Comparison of ENCODE assay signal across 15 cellular contexts in genomic region chr17:76427457-76428231, GRCh38. TPM values are rescaled to one million over a fixed set of nuclear protein-coding genes. Genes with fewer than 3 reads are reported as not detected.
A peak's percentile ranks its signal among the peaks of the same experiment; 100 is the strongest.
DNase-seq lines count a peak whose midpoint lies in the region; ATAC-seq, FAIRE-seq and TF ChIP-seq lines count a peak whose summit lies in the region.
"Had no signal": no experiment of that assay in that cellular context is flagged by ENCODE, and none has a peak within 500 bp of the region (broad histone marks: within the 10 kb centered on the region; RNA-seq: fewer than 3 reads in every experiment).

No MANE protein-coding gene starts in this region.

- TF ChIP-seq EP300 in HepG2 (IDR thresholded peaks at IDR 0.05; ENCODE audit: low read depth in 2 of 2, low read length in 2 of 2), result no peak
- no peak for TF ChIP-seq EP300 in HepG2 (CRISPR knock-in tag; IDR thresholded peaks at IDR 0.05; ENCODE audit: borderline replicate concordance)

- WGBS in HepG2 (ENCODE audit: low lambda C conversion rate), result 86% methylated on average over 9 of the region's 9 CpGs

- CTCF ChIA-PET in HepG2 (lab: Yijun Ruan, JAX; ENCODE audit: low intra/inter-chr PET ratio, low total read pairs), result no interaction called here

- no peak for ATAC-seq in Right ventricle myocardium superior (ENCODE audit: poor library complexity)
- no peak for ATAC-seq in Right ventricle myocardium inferior
- no peak for ATAC-seq in HepG2

- no peak overlapping the region for H3K4me2 ChIP-seq in HepG2 (ENCODE audit: low read depth, low read length)

- BruUV-seq in HepG2 (replicated peaks; lab: Mats Ljungman, UMichigan), result TSS peak; percentile 16

- H3K9me3 ChIP-seq in HepG2 (ENCODE audit: low read length), result no peaks in the 10 kb centered on the region

- H3K27me3 ChIP-seq in HepG2 (ENCODE audit: control insufficient read depth in 1 of 2, insufficient read depth in 2 of 2, low read length in 2 of 2), result no peaks in the 10 kb centered on the region

- no peak overlapping the region for H3K4me3 ChIP-seq in cardiac fibroblast (replicated peaks in 1 of 2; ENCODE audit: low read depth in 2 of 2, low read length in 2 of 2)
- no peak overlapping the region for H3K4me3 ChIP-seq in HepG2 (replicated peaks in 1 of 3; ENCODE audit: insufficient read depth in 1 of 3, low read depth in 2 of 3, low read length in 3 of 3)

- H3K9ac ChIP-seq in HepG2 (ENCODE audit: insufficient read depth, low read depth, low read length), result no peak overlapping the region

- TF ChIP-seq POLR2A in HepG2 (IDR thresholded peaks at IDR 0.05; ENCODE audit: insufficient read depth in 1 of 2, low read depth in 2 of 2, low read length in 2 of 2), result no peak

- peaks cover 3 to 10% of the 10 kb centered on the region in 2 experiments; a peak in 3 of 5 replicates for H3K36me3 ChIP-seq in HepG2 (replicated peaks in 1 of 2; ENCODE audit: control insufficient read depth in 1 of 2, insufficient read depth in 2 of 2, low read length in 2 of 2)

- no peak for TF ChIP-seq RAD21 in HepG2 (CRISPR knock-in tag; IDR thresholded peaks at IDR 0.05)

- no peak overlapping the region for H3K27ac ChIP-seq in HepG2 (ENCODE audit: extremely low read length, insufficient read depth, low read length)

- intact Hi-C loops in Right ventricle myocardium superior (cut with DNase I) (no loop called here), Right ventricle myocardium inferior (cut with DNase I) (no loop called here), HepG2 (cut with micrococcal nuclease; ENCODE audit: unreplicated experiment) (loop anchor here (2.0 kb wide), 1 partner anchor 25 kb away; the partner anchor contains the start of gene UBE2O)

- no peak overlapping the region for H2AFZ ChIP-seq in HepG2 (ENCODE audit: low read length)

- peaks cover 23% of the 10 kb centered on the region for H4K20me1 ChIP-seq in HepG2 (ENCODE audit: insufficient read depth, low read length)

- H3K4me1 ChIP-seq in HepG2 (ENCODE audit: insufficient read depth, low read length), result peaks cover 12% of the 10 kb centered on the region; the same call in 1 of the 2 replicates

- no peak for TF ChIP-seq CTCF in cardiac fibroblast (IDR thresholded peaks at IDR 0.05; ENCODE audit: low read depth, low read length)
- TF ChIP-seq CTCF in HepG2 (CRISPR knock-in tag; IDR thresholded peaks at IDR 0.05), result no peak

- in situ Hi-C loops in HepG2 (cut with HindIII; ENCODE audit: extremely low pct_ligation_motif_present, low pct_unique_long_range_greater_than_20kb), result no loop called here

- DNase-seq in Right ventricle myocardium superior (peak; percentile 56), Right ventricle myocardium inferior (ENCODE audit: missing footprints) (no peak), cardiac fibroblast (ENCODE audit: low read depth in 2 of 2) (peak; percentile 62 to 79), HepG2 (ENCODE audit: low spot score) (no peak), NCI-H446 (lab: John Stamatoyannopoulos, UW) (no peak), frontal cortex (ENCODE audit: low spot score in 2 of 2) (no peak), inferior parietal cortex (ENCODE audit: extremely low spot score) (no peak)
- DNase-seq in stimulated activated CD4-positive, alpha-beta T cell treated with anti-CD3 and anti-CD28 coated beads, Interleukin-4, amount 100 ng/mL, for 4 hours, result no peak
- DNase-seq: cerebellar nuclear complex; H9; NCI-H1105 treated with DMSO at 0.1 percent for 48 hours; OCI-M1; stimulated activated CD4-positive, alpha-beta T cell treated with anti-CD3 and anti-CD28 coated beads, Interleukin-15, amount 100 ng/mL, for 24 hours had no signal

- POLR2A ChIA-PET in HepG2 (lab: Yijun Ruan, JAX), result interaction anchor here (0.6 to 1.2 kb wide), 2 partner anchors 73 to 295 kb away, joined by 3 to 4 read pairs; no protein-coding TSS in a partner anchor

- H3K79me2 ChIP-seq in HepG2 (ENCODE audit: insufficient read depth, low read length), result peaks cover 70% of the 10 kb centered on the region

- FAIRE-seq in HepG2 (lab: Jason Lieb, UNC) (no peak), frontal cortex (lab: Jason Lieb, UNC) (no peak)
- FAIRE-seq: A204.1 had no signal

RNA-seq across cellular contexts. Expression of gene UBE2O, which starts 25.3 kb away (rescaled TPM):
- total RNA-seq in Right ventricle myocardium superior, result 35.9 TPM
- total RNA-seq in Right ventricle myocardium inferior, result 35.4 TPM
- 21.5 and 22.3 TPM in 2 replicates for total RNA-seq in HepG2 (2016; rRNA removed; fragmentation: Illumina TruSeq; extraction: Trizol)
- total RNA-seq in HepG2 (2016; cell fraction: cytosol; rRNA removed; fragmentation: Illumina TruSeq; extraction: Trizol; ENCODE audit: low read depth), result 2.7 and 3.0 TPM in 2 replicates
- total RNA-seq in HepG2 (2016; cell fraction: insoluble cytoplasmic fraction; rRNA removed; fragmentation: Illumina TruSeq; extraction: Trizol), result 22.1 and 22.5 TPM in 2 replicates
- 7.2 and 8.1 TPM in 2 replicates for total RNA-seq in HepG2 (2016; cell fraction: membrane; rRNA removed; fragmentation: Illumina TruSeq; extraction: Trizol)
- 23.0 and 27.1 TPM in 2 replicates for total RNA-seq in HepG2 (2016; cell fraction: nucleus; rRNA removed; fragmentation: Illumina TruSeq; extraction: Trizol)
- 23.5 and 30.4 TPM in 2 replicates for polyA plus RNA-seq in HepG2 (2011; rRNA removed)
- 11.6 and 11.8 TPM in 2 replicates for polyA plus RNA-seq in HepG2 (2011; cell fraction: cytosol; rRNA removed)
- 87.2 and 93.5 TPM in 2 replicates for polyA plus RNA-seq in HepG2 (2011; cell fraction: nucleus; rRNA removed)
- 28.0 and 29.8 TPM in 2 replicates for polyA plus RNA-seq in HepG2 (2012)
- 0.86 and 0.95 TPM in 2 replicates for polyA plus RNA-seq in HepG2 (2016; cell fraction: cytosol; fragmentation: Illumina TruSeq; extraction: Trizol; ENCODE audit: low read depth)
- polyA plus RNA-seq in HepG2 (2016; cell fraction: insoluble cytoplasmic fraction; fragmentation: Illumina TruSeq; extraction: Trizol; ENCODE audit: low read depth), result 15.3 and 21.2 TPM in 2 replicates
- 2.1 and 3.0 TPM in 2 replicates for polyA plus RNA-seq in HepG2 (2016; cell fraction: membrane; fragmentation: Illumina TruSeq; extraction: Trizol; ENCODE audit: low read depth)
- polyA plus RNA-seq in HepG2 (2016; cell fraction: nucleus; fragmentation: Illumina TruSeq; extraction: Trizol; ENCODE audit: insufficient read depth, low read depth), result 66.1 and 73.3 TPM in 2 replicates
- 39.5 and 89.3 TPM in 2 replicates for polyA minus RNA-seq in HepG2 (2011; rRNA and poly(A)+ RNA removed; ENCODE audit: low replicate concordance)
- polyA minus RNA-seq in HepG2 (2011; cell fraction: cytosol; rRNA and poly(A)+ RNA removed), result 31.1 and 31.4 TPM in 2 replicates
- 27.4 and 30.3 TPM in 2 replicates for polyA minus RNA-seq in HepG2 (2011; cell fraction: nucleus; rRNA and poly(A)+ RNA removed)
- total RNA-seq in frontal cortex, result 37.5 TPM

RNA-seq across cellular contexts. Expression of gene AANAT, which starts 39.8 kb away (rescaled TPM):
- not detected for total RNA-seq in Right ventricle myocardium superior
- not detected for total RNA-seq in Right ventricle myocardium inferior
- not detected in 2 replicates for total RNA-seq in HepG2 (2016; rRNA removed; fragmentation: Illumina TruSeq; extraction: Trizol)
- total RNA-seq in HepG2 (2016; cell fraction: cytosol; rRNA removed; fragmentation: Illumina TruSeq; extraction: Trizol; ENCODE audit: low read depth), result not detected in 2 replicates
- not detected in 2 replicates for total RNA-seq in HepG2 (2016; cell fraction: insoluble cytoplasmic fraction; rRNA removed; fragmentation: Illumina TruSeq; extraction: Trizol)
- total RNA-seq in HepG2 (2016; cell fraction: membrane; rRNA removed; fragmentation: Illumina TruSeq; extraction: Trizol), result not detected in 2 replicates
- not detected in 2 replicates for total RNA-seq in HepG2 (2016; cell fraction: nucleus; rRNA removed; fragmentation: Illumina TruSeq; extraction: Trizol)
- polyA plus RNA-seq in HepG2 (2011; rRNA removed), result 0.03 and 0.07 TPM in 2 replicates
- not detected in 2 replicates for polyA plus RNA-seq in HepG2 (2011; cell fraction: cytosol; rRNA removed)
- polyA plus RNA-seq in HepG2 (2011; cell fraction: nucleus; rRNA removed), result 0.23 and 0.42 TPM in 2 replicates
- 0.31 TPM in 1 of 2 replicates, not detected in the other for polyA plus RNA-seq in HepG2 (2012)
- polyA plus RNA-seq in HepG2 (2016; cell fraction: cytosol; fragmentation: Illumina TruSeq; extraction: Trizol; ENCODE audit: low read depth), result not detected in 2 replicates
- not detected in 2 replicates for polyA plus RNA-seq in HepG2 (2016; cell fraction: insoluble cytoplasmic fraction; fragmentation: Illumina TruSeq; extraction: Trizol; ENCODE audit: low read depth)
- not detected in 2 replicates for polyA plus RNA-seq in HepG2 (2016; cell fraction: membrane; fragmentation: Illumina TruSeq; extraction: Trizol; ENCODE audit: low read depth)
- polyA plus RNA-seq in HepG2 (2016; cell fraction: nucleus; fragmentation: Illumina TruSeq; extraction: Trizol; ENCODE audit: insufficient read depth, low read depth), result not detected in 2 replicates
- polyA minus RNA-seq in HepG2 (2011; rRNA and poly(A)+ RNA removed; ENCODE audit: low replicate concordance), result not detected in 2 replicates
- not detected in 2 replicates for polyA minus RNA-seq in HepG2 (2011; cell fraction: cytosol; rRNA and poly(A)+ RNA removed)
- not detected in 2 replicates for polyA minus RNA-seq in HepG2 (2011; cell fraction: nucleus; rRNA and poly(A)+ RNA removed)
- not detected for total RNA-seq in frontal cortex
- total RNA-seq: activated T-helper 1 cell treated with anti-CD3 and anti-CD28 coated beads, Interleukin-12 subunit alpha, Interleukin-12 subunit beta, Interleukin-2, Interleukin-4 antibody, amounts not matched to agents 30 ng/mL and 10 ng/mL and 1 ng/mL, durations not matched to agents 14 hours and 24 hours and 36 hours had no signal

RNA-seq across cellular contexts. Expression of gene SPHK1, which starts 43.2 kb away (rescaled TPM):
- total RNA-seq in Right ventricle myocardium superior (2.0 TPM), Right ventricle myocardium inferior (2.7 TPM), HepG2 (2016; rRNA removed; fragmentation: Illumina TruSeq; extraction: Trizol) (111 and 160 TPM in 2 replicates), frontal cortex (1.6 TPM)
- 48.7 and 63.1 TPM in 2 replicates for total RNA-seq in HepG2 (2016; cell fraction: cytosol; rRNA removed; fragmentation: Illumina TruSeq; extraction: Trizol; ENCODE audit: low read depth)
- total RNA-seq in HepG2 (2016; cell fraction: insoluble cytoplasmic fraction; rRNA removed; fragmentation: Illumina TruSeq; extraction: Trizol), result 101 and 161 TPM in 2 replicates
- total RNA-seq in HepG2 (2016; cell fraction: membrane; rRNA removed; fragmentation: Illumina TruSeq; extraction: Trizol), result 105 and 128 TPM in 2 replicates
- total RNA-seq in HepG2 (2016; cell fraction: nucleus; rRNA removed; fragmentation: Illumina TruSeq; extraction: Trizol), result 124 and 150 TPM in 2 replicates
- 129 and 137 TPM in 2 replicates for polyA plus RNA-seq in HepG2 (2011; rRNA removed)
- polyA plus RNA-seq in HepG2 (2011; cell fraction: cytosol; rRNA removed), result 113 and 185 TPM in 2 replicates
- polyA plus RNA-seq in HepG2 (2011; cell fraction: nucleus; rRNA removed), result 814 and 941 TPM in 2 replicates
- 59.0 and 123 TPM in 2 replicates for polyA plus RNA-seq in HepG2 (2012)
- polyA plus RNA-seq in HepG2 (2016; cell fraction: cytosol; fragmentation: Illumina TruSeq; extraction: Trizol; ENCODE audit: low read depth), result 41.1 and 53.2 TPM in 2 replicates
- polyA plus RNA-seq in HepG2 (2016; cell fraction: insoluble cytoplasmic fraction; fragmentation: Illumina TruSeq; extraction: Trizol; ENCODE audit: low read depth), result 89.1 and 103 TPM in 2 replicates
- 74.4 and 85.2 TPM in 2 replicates for polyA plus RNA-seq in HepG2 (2016; cell fraction: membrane; fragmentation: Illumina TruSeq; extraction: Trizol; ENCODE audit: low read depth)
- polyA plus RNA-seq in HepG2 (2016; cell fraction: nucleus; fragmentation: Illumina TruSeq; extraction: Trizol; ENCODE audit: insufficient read depth, low read depth), result 289 and 305 TPM in 2 replicates
- polyA minus RNA-seq in HepG2 (2011; rRNA and poly(A)+ RNA removed; ENCODE audit: low replicate concordance), result 11.2 and 115 TPM in 2 replicates
- 29.9 and 32.1 TPM in 2 replicates for polyA minus RNA-seq in HepG2 (2011; cell fraction: cytosol; rRNA and poly(A)+ RNA removed)
- polyA minus RNA-seq in HepG2 (2011; cell fraction: nucleus; rRNA and poly(A)+ RNA removed), result 63.9 and 90.6 TPM in 2 replicates

Comparison
In these comparisons a context has a peak if more than half of its experiments do, and no peak if none do; other contexts are left out.
1. DNase-seq: peak in Right ventricle myocardium superior (single experiment) and cardiac fibroblast (2 of 2); none in Right ventricle myocardium inferior (single experiment), HepG2 (single experiment), NCI-H446 (0 of 2), frontal cortex (0 of 2), inferior parietal cortex (single experiment) and stimulated activated CD4-positive, alpha-beta T cell treated with anti-CD3 and anti-CD28 coated beads, Interleukin-4, amount 100 ng/mL, for 4 hours (0 of 2).
2. RNA of gene SPHK1, which starts 43.2 kb away (total RNA-seq): 48.7 to 161 TPM in HepG2; 2.7 TPM in Right ventricle myocardium inferior (single experiment), 2.0 TPM in Right ventricle myocardium superior (single experiment) and 1.6 TPM in frontal cortex (single experiment); every median in the first group is over 10 times any median in the second.